Comparison of ENCODE assay signal across 10 cellular contexts in genomic region chr7:64889686-64890162, GRCh38. TPM values are rescaled to one million over a fixed set of nuclear protein-coding genes. Genes with fewer than 3 reads are reported as not detected.
DNase-seq lines count a peak whose midpoint lies in the region; ATAC-seq and FAIRE-seq lines count a peak whose summit lies in the region.
"Had no signal": no experiment of that assay in that cellular context is flagged by ENCODE, and none has a peak within 500 bp of the region (broad histone marks: within the 10 kb centered on the region; RNA-seq: fewer than 3 reads in every experiment).

No MANE protein-coding gene starts in this region.

- no peaks in the 10 kb centered on the region for H3K4me1 ChIP-seq in small intestine (ENCODE audit: control insufficient read depth in 2 of 2, insufficient read depth in 1 of 2, low read depth in 1 of 2, low read length in 1 of 2)

- peak overlapping the region; percentile 28 for H3K4me3 Mint-ChIP-seq in T-helper 1 cell treated with Interleukin-12 subunit alpha and Interleukin-12 subunit beta and Interleukin-4 antibody, amounts not matched to agents 30 μg/mL and 1 μg/mL, for 36 hours
- peak overlapping the region; percentile 28 for H3K4me3 Mint-ChIP-seq in activated CD8-positive, alpha-beta T cell treated with anti-CD3 and anti-CD28 coated beads, Interleukin-2, amount 10 ng/mL, durations not matched to agents 7 days and 5 days
- peak overlapping the region; percentile 82 for H3K4me3 Mint-ChIP-seq in stimulated activated effector memory CD8-positive, alpha-beta T cell treated with anti-CD3 and anti-CD28 coated beads, Interleukin-12 subunit alpha, Interleukin-12 subunit beta, amount 100 ng/mL, for 72 hours

- peak overlapping the region in 1 of 2 donors; percentile 43 for H3K4me3 ChIP-seq in small intestine (ENCODE audit: low read depth in 1 of 2, low read length in 2 of 2)

- no peak for FAIRE-seq in small intestine (lab: Jason Lieb, UNC)

- H3K36me3 ChIP-seq in small intestine (ENCODE audit: control insufficient read depth in 2 of 2, insufficient read depth in 2 of 2, low read length in 2 of 2): no peaks in the 10 kb centered on the region
- H3K36me3 ChIP-seq: WERI-Rb-1 had no signal

- peaks cover 2% of the 10 kb centered on the region for H3K27me3 ChIP-seq in layer of hippocampus (ENCODE audit: control insufficient read depth, insufficient read depth, low read length)
- peaks cover 0 to 7% of the 10 kb centered on the region in 2 donors for H3K27me3 ChIP-seq in small intestine (ENCODE audit: control insufficient read depth in 2 of 2, insufficient read depth in 2 of 2, low read length in 2 of 2)

- peaks cover 6% of the 10 kb centered on the region for H3K9me3 Mint-ChIP-seq in T-helper 1 cell treated with Interleukin-12 subunit alpha and Interleukin-12 subunit beta and Interleukin-4 antibody, amounts not matched to agents 30 μg/mL and 1 μg/mL, for 36 hours
- no peaks in the 10 kb centered on the region for H3K9me3 Mint-ChIP-seq in activated CD8-positive, alpha-beta T cell treated with anti-CD3 and anti-CD28 coated beads, Interleukin-2, amount 10 ng/mL, durations not matched to agents 7 days and 5 days (ENCODE audit: insufficient read depth)
- no peaks in the 10 kb centered on the region for H3K9me3 Mint-ChIP-seq in stimulated activated effector memory CD8-positive, alpha-beta T cell treated with anti-CD3 and anti-CD28 coated beads, Interleukin-12 subunit alpha, Interleukin-12 subunit beta, amount 100 ng/mL, for 72 hours

- CTCF ChIA-PET in activated CD8-positive, alpha-beta T cell treated with anti-CD3 and anti-CD28 coated beads, Interleukin-2, amount 10 ng/mL, durations not matched to agents 7 days and 5 days (lab: Charles Lee): no interaction called here

- peaks cover 10% of the 10 kb centered on the region for H3K4me1 Mint-ChIP-seq in T-helper 1 cell treated with Interleukin-12 subunit alpha and Interleukin-12 subunit beta and Interleukin-4 antibody, amounts not matched to agents 30 μg/mL and 1 μg/mL, for 36 hours (ENCODE audit: low read depth)
- peaks cover 12% of the 10 kb centered on the region for H3K4me1 Mint-ChIP-seq in activated CD8-positive, alpha-beta T cell treated with anti-CD3 and anti-CD28 coated beads, Interleukin-2, amount 10 ng/mL, durations not matched to agents 7 days and 5 days (ENCODE audit: low read depth)
- H3K4me1 Mint-ChIP-seq in stimulated activated effector memory CD8-positive, alpha-beta T cell treated with anti-CD3 and anti-CD28 coated beads, Interleukin-12 subunit alpha, Interleukin-12 subunit beta, amount 100 ng/mL, for 72 hours: peaks cover 12% of the 10 kb centered on the region

- DNase-seq in T-helper 1 cell (no peak), NAMALWA (ENCODE audit: low spot score) (no peak), small intestine (no peak), NCI-H1694 treated with DMSO at 0.1 percent for 48 hours (lab: John Stamatoyannopoulos, UW) (no peak)
- no peak for DNase-seq in activated CD8-positive, alpha-beta T cell treated with anti-CD3 and anti-CD28 coated beads, Interleukin-2, amount 10 ng/mL, durations not matched to agents 7 days and 5 days
- DNase-seq in stimulated activated effector memory CD8-positive, alpha-beta T cell treated with anti-CD3 and anti-CD28 coated beads, Interleukin-12 subunit alpha, Interleukin-12 subunit beta, amount 100 ng/mL, for 72 hours (ENCODE audit: low spot score in 2 of 2): no peak
- DNase-seq: NK-92 treated with Interleukin-12 subunit alpha and Interleukin-12 subunit beta, amount 100 ng/mL, for 24 hours; WERI-Rb-1 had no signal

- H3K27me3 Mint-ChIP-seq in T-helper 1 cell treated with Interleukin-12 subunit alpha and Interleukin-12 subunit beta and Interleukin-4 antibody, amounts not matched to agents 30 μg/mL and 1 μg/mL, for 36 hours (ENCODE audit: low read depth): peaks cover 30% of the 10 kb centered on the region
- peaks cover 38% of the 10 kb centered on the region for H3K27me3 Mint-ChIP-seq in activated CD8-positive, alpha-beta T cell treated with anti-CD3 and anti-CD28 coated beads, Interleukin-2, amount 10 ng/mL, durations not matched to agents 7 days and 5 days (ENCODE audit: low read depth)

- no peak for ATAC-seq in activated CD8-positive, alpha-beta T cell treated with anti-CD3 and anti-CD28 coated beads, Interleukin-2, amount 10 ng/mL, durations not matched to agents 7 days and 5 days
- no peak for ATAC-seq in stimulated activated effector memory CD8-positive, alpha-beta T cell treated with anti-CD3 and anti-CD28 coated beads, Interleukin-12 subunit alpha, Interleukin-12 subunit beta, amount 100 ng/mL, for 72 hours

- 19 to 26% (median 24%) methylated on average over 18 of the region's 18 CpGs for WGBS in small intestine, 3 donors

- H3K27ac ChIP-seq in layer of hippocampus (ENCODE audit: low read depth, low read length) (peak overlapping the region; percentile 10), small intestine (ENCODE audit: low read depth in 1 of 2, low read length in 1 of 2) (no peak overlapping the region)
- H3K27ac ChIP-seq: WERI-Rb-1 had no signal

- POLR2A ChIA-PET in activated CD8-positive, alpha-beta T cell treated with anti-CD3 and anti-CD28 coated beads, Interleukin-2, amount 10 ng/mL, durations not matched to agents 7 days and 5 days (lab: Charles Lee): no interaction called here

- no peaks in the 10 kb centered on the region for H3K36me3 Mint-ChIP-seq in T-helper 1 cell treated with Interleukin-12 subunit alpha and Interleukin-12 subunit beta and Interleukin-4 antibody, amounts not matched to agents 30 μg/mL and 1 μg/mL, for 36 hours (ENCODE audit: low read depth)
- H3K36me3 Mint-ChIP-seq in activated CD8-positive, alpha-beta T cell treated with anti-CD3 and anti-CD28 coated beads, Interleukin-2, amount 10 ng/mL, durations not matched to agents 7 days and 5 days (ENCODE audit: low read depth): no peaks in the 10 kb centered on the region
- H3K36me3 Mint-ChIP-seq in stimulated activated effector memory CD8-positive, alpha-beta T cell treated with anti-CD3 and anti-CD28 coated beads, Interleukin-12 subunit alpha, Interleukin-12 subunit beta, amount 100 ng/mL, for 72 hours: no peaks in the 10 kb centered on the region

- H3K27ac Mint-ChIP-seq in T-helper 1 cell treated with Interleukin-12 subunit alpha and Interleukin-12 subunit beta and Interleukin-4 antibody, amounts not matched to agents 30 μg/mL and 1 μg/mL, for 36 hours: no peak overlapping the region
- H3K27ac Mint-ChIP-seq in activated CD8-positive, alpha-beta T cell treated with anti-CD3 and anti-CD28 coated beads, Interleukin-2, amount 10 ng/mL, durations not matched to agents 7 days and 5 days: no peak overlapping the region
- no peak overlapping the region for H3K27ac Mint-ChIP-seq in stimulated activated effector memory CD8-positive, alpha-beta T cell treated with anti-CD3 and anti-CD28 coated beads, Interleukin-12 subunit alpha, Interleukin-12 subunit beta, amount 100 ng/mL, for 72 hours

- no peaks in the 10 kb centered on the region for H3K9me3 ChIP-seq in small intestine (ENCODE audit: control insufficient read depth, low read depth)

RNA-seq across cellular contexts. Expression of gene ZNF273, which starts 13.3 kb away (rescaled TPM):
- total RNA-seq in activated CD8-positive, alpha-beta T cell treated with anti-CD3 and anti-CD28 coated beads, Interleukin-2, amount 10 ng/mL, durations not matched to agents 7 days and 5 days: 10 to 100 TPM; 10.6 to 11.8 TPM
- 1 to 10 TPM in 1 of 3 donors, under 1 TPM in 2; 0.27 to 3.4 (median 0.67) TPM for polyA plus RNA-seq in small intestine

Comparison
In these comparisons a context has a peak if more than half of its experiments do, and no peak if none do; other contexts are left out.
1. H3K4me3 Mint-ChIP-seq: peak in every context shown above with its lines; median percentile 82 in stimulated activated effector memory CD8-positive, alpha-beta T cell treated with anti-CD3 and anti-CD28 coated beads, Interleukin-12 subunit alpha, Interleukin-12 subunit beta, amount 100 ng/mL, for 72 hours; 28 in T-helper 1 cell treated with Interleukin-12 subunit alpha and Interleukin-12 subunit beta and Interleukin-4 antibody, amounts not matched to agents 30 μg/mL and 1 μg/mL, for 36 hours; 28 in activated CD8-positive, alpha-beta T cell treated with anti-CD3 and anti-CD28 coated beads, Interleukin-2, amount 10 ng/mL, durations not matched to agents 7 days and 5 days.